In the genomic region with DNA sequence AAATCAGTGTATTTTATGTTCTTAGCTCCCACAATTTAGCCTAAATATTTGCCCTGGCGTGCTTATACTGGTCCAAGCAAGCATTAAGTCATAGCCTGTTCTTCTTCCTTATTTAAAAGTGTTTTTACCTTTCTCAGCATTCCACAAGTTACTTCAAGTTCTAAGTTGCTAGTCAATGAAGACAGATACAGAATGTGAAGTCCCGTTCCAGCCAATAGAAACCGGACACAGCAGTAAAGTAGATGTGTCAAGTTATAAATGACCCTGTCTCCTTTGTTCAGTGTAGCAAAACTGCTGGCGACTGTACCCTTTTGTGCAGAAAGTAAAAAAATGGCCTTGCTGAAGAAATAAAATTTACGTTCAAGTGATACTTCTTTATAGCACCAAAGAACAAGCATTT, we compare ENCODE assay signal across 1 cellular context.
TF ChIP-seq lines count a peak whose summit lies in the region.

No MANE protein-coding gene starts in this region.

TF ChIP-seq in WTC11, 78 proteins besides CTCF, POLR2A, EP300 and RAD21 (continued from another document):
- TF ChIP-seq, protein P1, sequence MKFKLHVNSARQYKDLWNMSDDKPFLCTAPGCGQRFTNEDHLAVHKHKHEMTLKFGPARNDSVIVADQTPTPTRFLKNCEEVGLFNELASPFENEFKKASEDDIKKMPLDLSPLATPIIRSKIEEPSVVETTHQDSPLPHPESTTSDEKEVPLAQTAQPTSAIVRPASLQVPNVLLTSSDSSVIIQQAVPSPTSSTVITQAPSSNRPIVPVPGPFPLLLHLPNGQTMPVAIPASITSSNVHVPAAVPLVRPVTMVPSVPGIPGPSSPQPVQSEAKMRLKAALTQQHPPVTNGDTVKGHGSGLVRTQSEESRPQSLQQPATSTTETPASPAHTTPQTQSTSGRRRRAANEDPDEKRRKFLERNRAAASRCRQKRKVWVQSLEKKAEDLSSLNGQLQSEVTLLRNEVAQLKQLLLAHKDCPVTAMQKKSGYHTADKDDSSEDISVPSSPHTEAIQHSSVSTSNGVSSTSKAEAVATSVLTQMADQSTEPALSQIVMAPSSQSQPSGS (CRISPR knock-in tag; IDR thresholded peaks at IDR 0.05; ENCODE audit: borderline replicate concordance, low read depth) = no peak
- TF ChIP-seq TCF7 (CRISPR knock-in tag; IDR thresholded peaks at IDR 0.05; ENCODE audit: low read depth) (no peak), ZNF671 (CRISPR knock-in tag; IDR thresholded peaks at IDR 0.05) (no peak), ZNF423 (CRISPR knock-in tag; IDR thresholded peaks at IDR 0.05) (no peak), JUN (CRISPR knock-in tag; IDR thresholded peaks at IDR 0.05) (no peak), CDX4 (CRISPR knock-in tag; IDR thresholded peaks at IDR 0.05; ENCODE audit: borderline replicate concordance) (no peak), FOXJ3 (CRISPR knock-in tag; IDR thresholded peaks at IDR 0.05; ENCODE audit: borderline replicate concordance) (no peak), ARID4B (CRISPR knock-in tag; IDR thresholded peaks at IDR 0.05; ENCODE audit: borderline replicate concordance) (no peak), NR2C2 (CRISPR knock-in tag; IDR thresholded peaks at IDR 0.05) (no peak), PRDM15 (CRISPR knock-in tag; IDR thresholded peaks at IDR 0.05) (no peak), OVOL2 (CRISPR knock-in tag; IDR thresholded peaks at IDR 0.05; ENCODE audit: borderline replicate concordance) (no peak)
- TF ChIP-seq, protein P2, sequence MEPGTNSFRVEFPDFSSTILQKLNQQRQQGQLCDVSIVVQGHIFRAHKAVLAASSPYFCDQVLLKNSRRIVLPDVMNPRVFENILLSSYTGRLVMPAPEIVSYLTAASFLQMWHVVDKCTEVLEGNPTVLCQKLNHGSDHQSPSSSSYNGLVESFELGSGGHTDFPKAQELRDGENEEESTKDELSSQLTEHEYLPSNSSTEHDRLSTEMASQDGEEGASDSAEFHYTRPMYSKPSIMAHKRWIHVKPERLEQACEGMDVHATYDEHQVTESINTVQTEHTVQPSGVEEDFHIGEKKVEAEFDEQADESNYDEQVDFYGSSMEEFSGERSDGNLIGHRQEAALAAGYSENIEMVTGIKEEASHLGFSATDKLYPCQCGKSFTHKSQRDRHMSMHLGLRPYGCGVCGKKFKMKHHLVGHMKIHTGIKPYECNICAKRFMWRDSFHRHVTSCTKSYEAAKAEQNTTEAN (CRISPR knock-in tag; IDR thresholded peaks at IDR 0.05) = no peak
- TF ChIP-seq, protein P3, sequence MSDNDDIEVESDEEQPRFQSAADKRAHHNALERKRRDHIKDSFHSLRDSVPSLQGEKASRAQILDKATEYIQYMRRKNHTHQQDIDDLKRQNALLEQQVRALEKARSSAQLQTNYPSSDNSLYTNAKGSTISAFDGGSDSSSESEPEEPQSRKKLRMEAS (CRISPR knock-in tag; IDR thresholded peaks at IDR 0.05) = no peak
